In genomic region chr2:99771691-99772333, GRCh38 we compare ENCODE assay signal across 17 cellular contexts.
A peak's percentile ranks its signal among the peaks of the same experiment; 100 is the strongest.
DNase-seq lines count a peak whose midpoint lies in the region; ATAC-seq, FAIRE-seq and TF ChIP-seq lines count a peak whose summit lies in the region.
"Had no signal": no experiment of that assay in that cellular context is flagged by ENCODE, and none has a peak within 500 bp of the region (broad histone marks: within the 10 kb centered on the region; RNA-seq: fewer than 3 reads in every experiment).

No MANE protein-coding gene starts in this region.

- no peak for TF ChIP-seq POLR2A in H54 (IDR thresholded peaks at IDR 0.05; ENCODE audit: low read depth, low read length)

- H3K4me3 ChIP-seq in BLaER1 (no peak overlapping the region), mucosa of descending colon (no peak overlapping the region)
- H3K4me3 ChIP-seq: uterus had no signal

- peaks cover 8% of the 10 kb centered on the region; the same call in 1 of the 2 replicates for H4K20me1 ChIP-seq in BLaER1

- H3K27me3 ChIP-seq in BLaER1, result no peaks in the 10 kb centered on the region
- H3K27me3 ChIP-seq: foreskin keratinocyte, uterus had no signal

- peak; percentile 93 for DNase-seq in OCI-M1 (lab: John Stamatoyannopoulos, UW)
- peak; percentile 86 for DNase-seq in cardiac septum (ENCODE audit: low spot score)
- DNase-seq in mucosa of descending colon, result no peak
- DNase-seq in GM19238 (ENCODE audit: insufficient read length, low spot score), result no peak
- DNase-seq in NCI-H748 (lab: John Stamatoyannopoulos, UW; ENCODE audit: unreplicated experiment), result no peak
- DNase-seq in H54 (ENCODE audit: insufficient read length, low spot score), result no peak
- no peak for DNase-seq in activated T-cell treated with anti-CD3 and anti-CD28 coated beads for 4 hours
- DNase-seq: activated CD4-positive, CD25-positive, alpha-beta regulatory T cell treated with anti-CD3 and anti-CD28 coated beads, Interleukin-2, amount 50 U/mL, for 72 hours; foreskin keratinocyte; natural killer cell; retina; SK-N-SH; stimulated activated CD4-positive, alpha-beta T cell treated with anti-CD3 and anti-CD28 coated beads, Interleukin-4, amount 100 ng/mL, for 24 hours; uterus had no signal

- no peak overlapping the region for H3K9ac ChIP-seq in BLaER1
- H3K9ac ChIP-seq: SK-N-SH had no signal

- H3K4me1 ChIP-seq in BLaER1 (peaks cover 49% of the 10 kb centered on the region), mucosa of descending colon (ENCODE audit: low read depth) (no peaks in the 10 kb centered on the region)
- H3K4me1 ChIP-seq: foreskin keratinocyte, uterus had no signal

- peak overlapping the region; percentile 77 for H3K4me2 ChIP-seq in BLaER1
- H3K4me2 ChIP-seq: SK-N-SH had no signal

- FAIRE-seq in H54 (lab: Jason Lieb, UNC), result no peak
- FAIRE-seq: GM18507, keratinocyte had no signal

- peak; percentile 27 for ATAC-seq in mucosa of descending colon
- ATAC-seq: foreskin keratinocyte had no signal

- H3K36me3 ChIP-seq in BLaER1 (peaks cover 8% of the 10 kb centered on the region; the same call in 1 of the 2 replicates), mucosa of descending colon (ENCODE audit: low read depth) (no peaks in the 10 kb centered on the region)
- H3K36me3 ChIP-seq: uterus had no signal

- no peak for TF ChIP-seq CTCF in mucosa of descending colon (IDR thresholded peaks at IDR 0.05)

- peak overlapping the region; percentile 15; the same call in 1 of the 2 replicates for H3K27ac ChIP-seq in BLaER1
- H3K27ac ChIP-seq: foreskin keratinocyte, uterus had no signal

- intact Hi-C loops in cardiac septum (cut with DNase I) (no loop called here), mucosa of descending colon (cut with DNase I, micrococcal nuclease) (no loop called here)

- H3K9me3 ChIP-seq in BLaER1 (peaks cover 40% of the 10 kb centered on the region), mucosa of descending colon (no peaks in the 10 kb centered on the region)
- H3K9me3 ChIP-seq: SK-N-SH, uterus had no signal

Comparison
In these comparisons a context has a peak if more than half of its experiments do, and no peak if none do; other contexts are left out.
1. DNase-seq: peak in OCI-M1 (single experiment) and cardiac septum (single experiment); none in mucosa of descending colon (0 of 3), GM19238 (single experiment), NCI-H748 (single experiment), H54 (single experiment) and activated T-cell treated with anti-CD3 and anti-CD28 coated beads for 4 hours (single experiment).